34 cellular contexts compared by ENCODE assay signal in genomic region chr5:35164860-35165542, GRCh38.
"Had no signal": no experiment of that assay in that cellular context is flagged by ENCODE, and none has a peak within 500 bp of the region (broad histone marks: within the 10 kb centered on the region; RNA-seq: fewer than 3 reads in every experiment).

No MANE protein-coding gene starts in this region.

- ATAC-seq: activated CD4-positive, alpha-beta T cell treated with anti-CD3 and anti-CD28 coated beads for 36 hours; activated CD4-positive, CD25-positive, alpha-beta regulatory T cell treated with anti-CD3 and anti-CD28 coated beads, Interleukin-2, amount 50 U/mL, for 24 hours; activated naive CD4-positive, alpha-beta T cell treated with anti-CD3 and anti-CD28 coated beads, Interleukin-2, amount 50 U/mL, for 72 hours; activated T-cell treated with anti-CD3 and anti-CD28 coated beads, Interleukin-2, amount 50 U/mL, for 4 hours; K562; PC-3; WTC11 had no signal

- H3K27me3 ChIP-seq: adrenal gland, Peyer's patch, SJSA1 had no signal

- H3K27ac Mint-ChIP-seq: activated CD4-positive, alpha-beta memory T cell treated with anti-CD3 and anti-CD28 coated beads for 36 hours; activated CD4-positive, alpha-beta T cell treated with anti-CD3 and anti-CD28 coated beads for 36 hours; activated CD4-positive, alpha-beta T cell treated with anti-CD3 and anti-CD28 coated beads, Interleukin-2, amount 10 ng/mL, durations not matched to agents 7 days and 5 days; activated naive CD4-positive, alpha-beta T cell treated with anti-CD3 and anti-CD28 coated beads for 36 hours; activated naive CD4-positive, alpha-beta T cell treated with anti-CD3 and anti-CD28 coated beads, Interleukin-2, amount 50 U/mL, for 72 hours; activated T-helper 1 cell treated with anti-CD3 and anti-CD28 coated beads, Interleukin-12 subunit alpha, Interleukin-12 subunit beta, Interleukin-2, Interleukin-4 antibody, amounts not matched to agents 30 ng/mL and 10 ng/mL and 1 ng/mL, durations not matched to agents 14 hours and 24 hours and 36 hours; T-helper 1 cell treated with Interleukin-12 subunit alpha and Interleukin-12 subunit beta and Interleukin-4 antibody, amounts not matched to agents 30 μg/mL and 1 μg/mL, for 36 hours; T-helper 2 cell treated with Interferon-gamma antibody and Interleukin-4, amounts not matched to agents 5 μg/mL and 100 μg/mL, for 36 hours; WTC11 had no signal

- H3K9me3 ChIP-seq: Peyer's patch, SJSA1 had no signal

- H3K36me3 ChIP-seq: adrenal gland, SJSA1 had no signal

- H3K27ac ChIP-seq: adrenal gland, Peyer's patch, SJSA1 had no signal

- H3K4me2 ChIP-seq: SK-N-SH had no signal

- H3K4me1 Mint-ChIP-seq: activated CD4-positive, alpha-beta T cell treated with anti-CD3 and anti-CD28 coated beads for 36 hours; activated CD4-positive, alpha-beta T cell treated with anti-CD3 and anti-CD28 coated beads, Interleukin-2, amount 10 ng/mL, durations not matched to agents 7 days and 5 days had no signal

- H3K4me3 Mint-ChIP-seq: activated CD4-positive, alpha-beta memory T cell treated with anti-CD3 and anti-CD28 coated beads for 36 hours; activated CD4-positive, alpha-beta T cell treated with anti-CD3 and anti-CD28 coated beads for 36 hours; activated CD4-positive, alpha-beta T cell treated with anti-CD3 and anti-CD28 coated beads, Interleukin-2, amount 10 ng/mL, durations not matched to agents 7 days and 5 days; activated naive CD4-positive, alpha-beta T cell treated with anti-CD3 and anti-CD28 coated beads for 36 hours; activated T-cell treated with anti-CD3 and anti-CD28 coated beads, Interleukin-2, amount 50 U/mL, for 4 hours; activated T-helper 1 cell treated with anti-CD3 and anti-CD28 coated beads, Interleukin-12 subunit alpha, Interleukin-12 subunit beta, Interleukin-2, Interleukin-4 antibody, amounts not matched to agents 30 ng/mL and 10 ng/mL and 1 ng/mL, durations not matched to agents 14 hours and 24 hours and 36 hours; brain; T-helper 1 cell treated with Interleukin-12 subunit alpha and Interleukin-12 subunit beta and Interleukin-4 antibody, amounts not matched to agents 30 μg/mL and 1 μg/mL, for 36 hours; T-helper 2 cell treated with Interferon-gamma antibody and Interleukin-4, amounts not matched to agents 5 μg/mL and 100 μg/mL, for 36 hours; WTC11 had no signal

- DNase-seq: activated CD4-positive, alpha-beta memory T cell treated with anti-CD3 and anti-CD28 coated beads for 36 hours; activated CD4-positive, alpha-beta T cell treated with anti-CD3 and anti-CD28 coated beads for 36 hours; activated CD4-positive, alpha-beta T cell treated with anti-CD3 and anti-CD28 coated beads, Interleukin-2, amount 10 ng/mL, durations not matched to agents 7 days and 5 days; activated CD8-positive, alpha-beta memory T cell treated with anti-CD3 and anti-CD28 coated beads, Interleukin-2, amount 50 U/mL, for 4 hours; activated gamma-delta T cell treated with Interleukin-2 at 50 U/mL for 16 hours; activated naive CD4-positive, alpha-beta T cell treated with anti-CD3 and anti-CD28 coated beads for 36 hours; activated T-cell treated with anti-CD3 and anti-CD28 coated beads for 4 hours; activated T-cell treated with anti-CD3 and anti-CD28 coated beads, Interleukin-2, amount 50 U/mL, for 4 hours; adrenal gland; caudate nucleus; NCI-H1105; NCI-H1417 treated with DMSO at 0.1 percent for 48 hours; NCI-H187 treated with DMSO at 0.1 percent for 48 hours; NCI-H2081; NCI-H2171 treated with DMSO at 0.1 percent for 48 hours; NCI-H2227 treated with DMSO at 0.1 percent for 48 hours; NCI-H446; NCI-H510A treated with DMSO at 0.1 percent for 48 hours; NCI-H69; NCI-H82; PC-3; Peyer's patch; RPMI8226; SHP77 treated with DMSO at 0.1 percent for 48 hours; SK-N-SH had no signal

- H3K4me1 ChIP-seq: SJSA1 had no signal

- H3K4me3 ChIP-seq: adrenal gland, K562, Peyer's patch, SJSA1 had no signal

- H3K9ac ChIP-seq: SK-N-SH had no signal

- H3K36me3 Mint-ChIP-seq: activated CD4-positive, alpha-beta memory T cell treated with anti-CD3 and anti-CD28 coated beads for 36 hours; activated naive CD4-positive, alpha-beta T cell treated with anti-CD3 and anti-CD28 coated beads, Interleukin-2, amount 50 U/mL, for 72 hours; brain had no signal

- H3K9me2 ChIP-seq: SK-N-SH had no signal
